ENCODE assay signal across 26 cellular contexts in genomic region chr9:87826331-87826730, GRCh38. TPM values are rescaled to one million over a fixed set of nuclear protein-coding genes. Genes with fewer than 3 reads are reported as not detected.
DNase-seq lines count a peak whose midpoint lies in the region; ATAC-seq, FAIRE-seq and TF ChIP-seq lines count a peak whose summit lies in the region.
"Had no signal": no experiment of that assay in that cellular context is flagged by ENCODE, and none has a peak within 500 bp of the region (broad histone marks: within the 10 kb centered on the region; RNA-seq: fewer than 3 reads in every experiment).

No MANE protein-coding gene starts in this region.

- BruUV-seq in IMR-90 (replicated peaks; lab: Mats Ljungman, UMichigan) (no TSS peak), PC-3 (replicated peaks; lab: Mats Ljungman, UMichigan) (no TSS peak)

- no peak overlapping the region for H2AK5ac ChIP-seq in IMR-90 (ENCODE audit: low read depth, low read length)

- POLR2A ChIA-PET in IMR-90 (lab: Charles Lee; ENCODE audit: unreplicated experiment) = no interaction called here
- POLR2A ChIA-PET in PC-3 (lab: Charles Lee; ENCODE audit: unreplicated experiment) = no interaction called here

- TF ChIP-seq POLR2A in IMR-90 (IDR thresholded peaks at IDR 0.05; ENCODE audit: low read depth, low read length) = no peak

- no peaks in the 10 kb centered on the region for H4K20me1 ChIP-seq in IMR-90 (ENCODE audit: insufficient read depth, low read length)
- no peaks in the 10 kb centered on the region for H4K20me1 ChIP-seq in PC-3 (ENCODE audit: low read length)

- no peak overlapping the region for H2BK120ac ChIP-seq in IMR-90 (ENCODE audit: low read depth, low read length)

- H3K9me2 ChIP-seq in PC-3 (replicated peaks; ENCODE audit: low read length) = no peaks in the 10 kb centered on the region

- ATAC-seq in IMR-90 (ENCODE audit: low read depth) = no peak
- no peak for ATAC-seq in PC-3
- no peak for ATAC-seq in GM21576 (IDR thresholded peaks at IDR 0.05; ENCODE audit: unreplicated experiment)
- no peak for ATAC-seq in HG03039 (IDR thresholded peaks at IDR 0.05; ENCODE audit: unreplicated experiment)
- ATAC-seq: A549, GM23338, HCT116 had no signal

- peak overlapping the region; percentile 70 for H2AK9ac ChIP-seq in IMR-90 (replicated peaks; ENCODE audit: low read depth, low read length, poor library complexity)

- H3K27ac ChIP-seq in IMR-90 (ENCODE audit: insufficient read depth, low read length) (no peak overlapping the region), PC-3 (ENCODE audit: low read length) (no peak overlapping the region), kidney (ENCODE audit: low read depth in 2 of 2, low read length in 2 of 2) (no peak overlapping the region)
- H3K27ac ChIP-seq: A549 had no signal

- H3K4ac ChIP-seq in IMR-90 (ENCODE audit: low read depth, low read length) = no peak overlapping the region

- H4K91ac ChIP-seq in IMR-90 (ENCODE audit: insufficient read depth, low read depth, low read length) = no peak overlapping the region

- in situ Hi-C loops in IMR-90 (cut with MboI; ENCODE audit: low sequenced_read_pairs) = no loop called here

- intact Hi-C loops in IMR-90 (cut with micrococcal nuclease) (no loop called here), PC-3 (cut with micrococcal nuclease) (no loop called here), kidney (cut with DNase I) (no loop called here)

- H2BK15ac ChIP-seq in IMR-90 (ENCODE audit: low read depth, low read length) = no peak overlapping the region

- H3K56ac ChIP-seq in IMR-90 (ENCODE audit: extremely low read depth, insufficient read depth, low read length) = no peak overlapping the region

- H3K4me1 ChIP-seq in IMR-90 (ENCODE audit: control insufficient read depth, insufficient read depth, low read length) (no peaks in the 10 kb centered on the region), PC-3 (ENCODE audit: insufficient read depth, low read length) (peaks cover 36% of the 10 kb centered on the region), kidney (ENCODE audit: control insufficient read depth in 1 of 2, insufficient read depth in 1 of 2, low read depth in 1 of 2, low read length in 2 of 2) (no peaks in the 10 kb centered on the region)

- H3K27me3 ChIP-seq in IMR-90 (ENCODE audit: control insufficient read depth, insufficient read depth, low read length) (peaks cover 7% of the 10 kb centered on the region; the same call in 1 of the 2 replicates), PC-3 (ENCODE audit: low read length) (no peaks in the 10 kb centered on the region)

- no peak overlapping the region for H3K14ac ChIP-seq in IMR-90 (replicated peaks; ENCODE audit: low read depth, low read length)

- H3K4me3 ChIP-seq in IMR-90 (ENCODE audit: insufficient read depth, low read depth, low read length) = no peak overlapping the region
- no peak overlapping the region for H3K4me3 ChIP-seq in PC-3 (ENCODE audit: low read length)
- no peak overlapping the region for H3K4me3 ChIP-seq in kidney (ENCODE audit: low read length in 2 of 2)
- H3K4me3 ChIP-seq: A549, GM23338 had no signal

- H2BK20ac ChIP-seq in IMR-90 (ENCODE audit: low read depth, low read length) = no peak overlapping the region

- no peaks in the 10 kb centered on the region for H3K36me3 ChIP-seq in IMR-90 (ENCODE audit: control insufficient read depth, insufficient read depth, low read length)
- H3K36me3 ChIP-seq in PC-3 (ENCODE audit: low read depth, low read length) = no peaks in the 10 kb centered on the region
- H3K36me3 ChIP-seq in kidney (ENCODE audit: control insufficient read depth in 1 of 2, insufficient read depth in 2 of 2, low read length in 2 of 2) = no peaks in the 10 kb centered on the region

- dilution Hi-C loops in IMR-90 (cut with HindIII; ENCODE audit: low sequenced_read_pairs, unreplicated experiment) = no loop called here

- no peak for TF ChIP-seq RAD21 in IMR-90 (IDR thresholded peaks at IDR 0.05; ENCODE audit: low read length)

- H3F3A ChIP-seq in PC-3 (ENCODE audit: low read length, unreplicated experiment) = no peaks in the 10 kb centered on the region

- H2AFZ ChIP-seq in IMR-90 (replicated peaks; ENCODE audit: low read length, poor library complexity) (no peak overlapping the region), PC-3 (ENCODE audit: low read length) (no peak overlapping the region)
- H2AFZ ChIP-seq: GM23338 had no signal

- H3K9me1 ChIP-seq in IMR-90 (ENCODE audit: insufficient read depth, low read length) = no peaks in the 10 kb centered on the region

- no peaks in the 10 kb centered on the region for H3K79me1 ChIP-seq in IMR-90 (ENCODE audit: low read depth in 1 of 2, low read length in 2 of 2)

- no peaks in the 10 kb centered on the region for H3K79me2 ChIP-seq in PC-3 (ENCODE audit: low read length)

- H3K23ac ChIP-seq in IMR-90 (ENCODE audit: low read depth, low read length) = no peak overlapping the region

- FAIRE-seq in kidney (lab: Jason Lieb, UNC) = no peak
- FAIRE-seq: A549, G401.6, GM12892 had no signal

- no peak overlapping the region for H4K8ac ChIP-seq in IMR-90 (ENCODE audit: low read depth in 2 of 2, low read length in 2 of 2)

- no peak overlapping the region for H4K5ac ChIP-seq in IMR-90 (ENCODE audit: low read depth, low read length)

- no peak overlapping the region for H3K4me2 ChIP-seq in IMR-90 (ENCODE audit: low read depth, low read length)
- peak overlapping the region; percentile 9 for H3K4me2 ChIP-seq in PC-3 (ENCODE audit: low read length)
- H3K4me2 ChIP-seq: A549, GM23338 had no signal

- TF ChIP-seq CTCF in IMR-90 (conservative IDR thresholded peaks at IDR 0.05; ENCODE audit: low read depth, low read length) (no peak), PC-3 (conservative IDR thresholded peaks at IDR 0.05; ENCODE audit: low read depth, low read length) (no peak), kidney (IDR thresholded peaks at IDR 0.05; ENCODE audit: borderline replicate concordance, extremely low read depth, insufficient read depth) (no peak)

- no peak overlapping the region for H3K18ac ChIP-seq in IMR-90 (ENCODE audit: low read depth, low read length)

- DNase-seq in Ammon's horn (ENCODE audit: low spot score) (peak; percentile 21), IMR-90 (no peak), PC-3 (no peak), islet precursor cell (peak; percentile 38), kidney (no peak), SK-N-DZ (ENCODE audit: low spot score) (no peak)
- DNase-seq: 8988T; ACHN; AML-193; C1 segment of cervical spinal cord; Calu3; CD4-positive, alpha-beta memory T cell; COR-L47; DMS53; DMS79 treated with DMSO at 0.1 percent for 48 hours; H9 had no signal

- no peak overlapping the region for H2BK5ac ChIP-seq in IMR-90 (ENCODE audit: low read depth, low read length, poor library complexity, severe bottlenecking)

- H3K9ac ChIP-seq in IMR-90 (ENCODE audit: low read depth, low read length) (no peak overlapping the region), PC-3 (ENCODE audit: low read length) (no peak overlapping the region), kidney (ENCODE audit: low read length in 2 of 2) (no peak overlapping the region)

- CTCF ChIA-PET in IMR-90 (lab: Yijun Ruan, JAX) = interaction anchor here (1.5 kb wide), 1 partner anchor 215 kb away, joined by 3 read pairs; no protein-coding TSS in a partner anchor
- CTCF ChIA-PET in PC-3 (lab: Charles Lee) = no interaction called here

- H3K9me3 ChIP-seq in IMR-90 (ENCODE audit: control insufficient read depth, insufficient read depth, low read length) (no peaks in the 10 kb centered on the region), PC-3 (ENCODE audit: low read length) (no peaks in the 10 kb centered on the region), kidney (ENCODE audit: control insufficient read depth in 1 of 2, low read length in 2 of 2) (no peaks in the 10 kb centered on the region)
- H3K9me3 ChIP-seq: A549 had no signal

TF ChIP-seq in IMR-90, 13 proteins besides CTCF, POLR2A, EP300 and RAD21:
- no peak for TF ChIP-seq RCOR1 (IDR thresholded peaks at IDR 0.05; ENCODE audit: insufficient replicate concordance, low read length)
- TF ChIP-seq SMC3 (IDR thresholded peaks at IDR 0.05; ENCODE audit: low read depth, low read length) = no peak
- no peak for TF ChIP-seq NFE2L2 (IDR thresholded peaks at IDR 0.05; ENCODE audit: low read depth, low read length)
- no peak for TF ChIP-seq MAZ (IDR thresholded peaks at IDR 0.05; ENCODE audit: borderline replicate concordance, low read depth, low read length)
- TF ChIP-seq MXI1 (IDR thresholded peaks at IDR 0.05; ENCODE audit: borderline replicate concordance, low read depth, low read length) = no peak
TF ChIP-seq in IMR-90: peak in this region for 0.

RNA-seq across cellular contexts. Expression of gene SPATA31E1, which starts 56.3 kb away (rescaled TPM):
- total RNA-seq in IMR-90 (2012; rRNA removed) (not detected in 2 replicates), PC-3 (2014; rRNA removed) (0.04 TPM in 1 of 2 replicates, not detected in the other), kidney (not detected)
- polyA plus RNA-seq in IMR-90 (2012; rRNA removed) (0.03 and 0.04 TPM in 2 replicates), kidney (ENCODE audit: insufficient read depth, low read depth, low replicate concordance) (not detected)
- polyA plus RNA-seq in IMR-90 (2012; cell fraction: cytosol; rRNA removed) = 0.02 TPM in 1 of 2 replicates, not detected in the other
- polyA plus RNA-seq in IMR-90 (2012; cell fraction: nucleus; rRNA removed; ENCODE audit: low replicate concordance) = 0.19 and 0.20 TPM in 2 replicates
- not detected in 2 replicates for polyA plus RNA-seq in SK-N-DZ (2014; cell fraction: cytosol; rRNA removed)
- not detected in 2 replicates for polyA plus RNA-seq in SK-N-DZ (2014; cell fraction: nucleus; rRNA removed)
- total RNA-seq: Calu3; CD4-positive, alpha-beta memory T cell; Daoy; GM23338; H4 had no signal
- polyA plus RNA-seq: A549; BJ; CD4-positive, alpha-beta memory T cell had no signal

Comparison
In these comparisons a context has a peak if more than half of its experiments do, and no peak if none do; other contexts are left out.
1. DNase-seq: peak in Ammon's horn (single experiment) and islet precursor cell (single experiment); none in IMR-90 (single experiment), PC-3 (single experiment), kidney (single experiment) and SK-N-DZ (single experiment).